8 cellular contexts compared by ENCODE assay signal in the genomic region with DNA sequence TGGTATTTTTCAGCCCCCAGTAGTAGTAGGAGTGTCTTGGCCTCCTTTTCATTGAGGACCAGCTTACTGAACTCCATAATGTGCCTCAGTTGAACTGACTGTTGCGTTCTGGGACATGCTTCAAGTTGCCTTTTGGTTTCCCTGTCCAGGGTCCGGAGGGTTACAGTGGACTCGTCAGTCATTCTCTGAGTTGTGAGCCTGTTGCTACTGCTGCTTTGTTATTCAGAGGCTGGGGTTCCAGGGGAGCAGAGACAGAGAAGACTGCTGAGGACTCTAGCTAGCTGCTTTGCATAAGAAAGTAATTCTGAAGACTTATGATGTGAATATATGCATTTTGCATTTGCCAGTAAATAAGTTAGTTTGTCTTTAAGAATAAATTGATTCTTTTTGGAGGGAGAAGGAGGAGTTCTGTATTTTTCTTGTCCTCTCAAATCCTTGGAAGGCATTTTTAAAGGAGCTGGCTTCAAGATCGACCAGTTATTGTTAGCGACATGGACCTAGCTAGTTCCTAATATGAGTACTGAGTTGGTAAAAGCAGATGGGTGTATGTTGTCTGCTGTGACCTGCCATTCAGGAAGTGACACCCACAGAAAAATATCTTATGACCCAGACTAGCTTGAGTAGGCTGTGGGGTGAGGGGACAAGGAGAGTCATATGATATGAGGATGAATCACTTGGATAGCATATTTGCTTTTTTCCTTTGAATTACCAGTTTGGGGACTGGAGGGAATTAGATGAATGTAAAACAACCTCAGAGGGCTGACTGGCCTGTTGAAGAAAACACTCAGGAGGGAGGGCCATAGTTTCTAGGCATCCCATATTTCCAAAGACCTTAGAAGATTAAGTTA. TPM values are rescaled to one million over a fixed set of nuclear protein-coding genes. Genes with fewer than 3 reads are reported as not detected.
DNase-seq lines count a peak whose midpoint lies in the region; ATAC-seq and TF ChIP-seq lines count a peak whose summit lies in the region.

No MANE protein-coding gene starts in this region.

- H2AFZ ChIP-seq in OCI-LY7 (ENCODE audit: low read length), result no peak overlapping the region

- no TSS peak for BruUV-seq in OCI-LY7 (replicated peaks; lab: Mats Ljungman, UMichigan)

- H4K20me1 ChIP-seq in OCI-LY7 (ENCODE audit: insufficient read depth, low read length), result no peaks in the 10 kb centered on the region

- H3K9me3 Mint-ChIP-seq in activated naive CD8-positive, alpha-beta T cell treated with anti-CD3 and anti-CD28 coated beads, Interleukin-2, amount 50 U/mL, for 24 hours, result no peaks in the 10 kb centered on the region

- H3K27ac ChIP-seq in right atrium auricular region (peak overlapping the region; percentile 49 to 52), OCI-LY7 (ENCODE audit: low read depth, low read length, poor library complexity, severe bottlenecking) (no peak overlapping the region)

- no peak for TF ChIP-seq CTCF in HFF-Myc (IDR thresholded peaks at IDR 0.05; ENCODE audit: low read depth, low read length, missing control alignments)
- no peak for TF ChIP-seq CTCF in right atrium auricular region (IDR thresholded peaks at IDR 0.05)
- TF ChIP-seq CTCF in OCI-LY7 (conservative IDR thresholded peaks at IDR 0.05; ENCODE audit: low read length), result no peak

- H3K4me3 Mint-ChIP-seq in activated naive CD8-positive, alpha-beta T cell treated with anti-CD3 and anti-CD28 coated beads, Interleukin-2, amount 50 U/mL, for 24 hours, result peak overlapping the region; percentile 5

- no peaks in the 10 kb centered on the region for H3K9me2 ChIP-seq in OCI-LY7 (ENCODE audit: insufficient read depth, low read length)

- no peak overlapping the region for H3K4me2 ChIP-seq in OCI-LY7 (ENCODE audit: low read length)

- H3K27me3 Mint-ChIP-seq in activated naive CD8-positive, alpha-beta T cell treated with anti-CD3 and anti-CD28 coated beads, Interleukin-2, amount 50 U/mL, for 24 hours, result no peaks in the 10 kb centered on the region

- H3K36me3 Mint-ChIP-seq in activated naive CD8-positive, alpha-beta T cell treated with anti-CD3 and anti-CD28 coated beads, Interleukin-2, amount 50 U/mL, for 24 hours (ENCODE audit: low read depth), result peaks cover 22% of the 10 kb centered on the region

- H3K27ac Mint-ChIP-seq in activated naive CD8-positive, alpha-beta T cell treated with anti-CD3 and anti-CD28 coated beads, Interleukin-2, amount 50 U/mL, for 24 hours, result peak overlapping the region; percentile 61

- no peak overlapping the region for H3K4me3 ChIP-seq in HFF-Myc (replicated peaks; ENCODE audit: low read depth, low read length)
- H3K4me3 ChIP-seq in right atrium auricular region, result no peak overlapping the region
- H3K4me3 ChIP-seq in OCI-LY7 (ENCODE audit: low read depth, low read length, poor library complexity, severe bottlenecking), result no peak overlapping the region

- peaks cover 0 to 21% of the 10 kb centered on the region in 2 donors for H3K4me1 ChIP-seq in right atrium auricular region
- no peaks in the 10 kb centered on the region for H3K4me1 ChIP-seq in OCI-LY7 (ENCODE audit: insufficient read depth, low read length, poor library complexity, severe bottlenecking)

- peaks cover 36% of the 10 kb centered on the region for H3K36me3 ChIP-seq in right atrium auricular region
- peaks cover 40% of the 10 kb centered on the region for H3K36me3 ChIP-seq in OCI-LY7 (ENCODE audit: insufficient read depth, low read length)

- intact Hi-C loops in OCI-LY7 (cut with micrococcal nuclease; ENCODE audit: unreplicated experiment), result no loop called here

- H3K27me3 ChIP-seq in right atrium auricular region, result no peaks in the 10 kb centered on the region

- no peaks in the 10 kb centered on the region for H3K79me2 ChIP-seq in OCI-LY7 (ENCODE audit: insufficient read depth, low read depth, low read length)

- H3K9me3 ChIP-seq in right atrium auricular region (no peaks in the 10 kb centered on the region), OCI-LY7 (ENCODE audit: low read length) (no peaks in the 10 kb centered on the region)

- H3K4me1 Mint-ChIP-seq in activated naive CD8-positive, alpha-beta T cell treated with anti-CD3 and anti-CD28 coated beads, Interleukin-2, amount 50 U/mL, for 24 hours, result peaks cover 19% of the 10 kb centered on the region

- CTCF ChIA-PET in OCI-LY7 (lab: Charles Lee; ENCODE audit: unreplicated experiment), result no interaction called here

- DNase-seq in HFF-Myc (ENCODE audit: extremely low read depth, low read depth) (peak; percentile 83), NCI-H226 (peak; percentile 62), right atrium auricular region (ENCODE audit: low spot score) (no peak), DMS 273 treated with DMSO at 0.1 percent for 48 hours (lab: John Stamatoyannopoulos, UW) (no peak), OCI-LY7 (ENCODE audit: low spot score) (no peak)
- peak; percentile 13 for DNase-seq in activated naive CD8-positive, alpha-beta T cell treated with anti-CD3 and anti-CD28 coated beads, Interleukin-2, amount 50 U/mL, for 24 hours
- peak; percentile 59 for DNase-seq in stimulated activated CD4-positive, alpha-beta T cell treated with anti-CD3 and anti-CD28 coated beads, Interleukin-1b, Interleukin-23, amount 100 ng/mL, for 48 hours

- ATAC-seq in GM18499 (IDR thresholded peaks at IDR 0.05; ENCODE audit: insufficient read depth, unreplicated experiment), result peak; percentile 89
- peak; percentile 99 for ATAC-seq in activated naive CD8-positive, alpha-beta T cell treated with anti-CD3 and anti-CD28 coated beads, Interleukin-2, amount 50 U/mL, for 24 hours

- POLR2A ChIA-PET in OCI-LY7 (lab: Charles Lee), result interaction anchor here (0.6 to 1.0 kb wide), 2 partner anchors 38 to 81 kb away, joined by 3 read pairs; partner anchors contain the start of gene AVPI1

RNA-seq across cellular contexts. Expression of gene PI4K2A, which starts 8.3 kb away (rescaled TPM):
- total RNA-seq in right atrium auricular region (10 to 100 TPM; 14.7 to 20.2 TPM), OCI-LY7 (2022) (11.9 and 12.7 TPM in 2 replicates)
- total RNA-seq in OCI-LY7 (2014; rRNA removed; shearing (Covaris generic)), result 8.0 and 9.2 TPM in 2 replicates

RNA-seq across cellular contexts. Expression of gene MORN4, which starts 15.5 kb away (rescaled TPM):
- 10 to 100 TPM; 15.6 to 27.0 TPM for total RNA-seq in right atrium auricular region
- 2.4 and 2.9 TPM in 2 replicates for total RNA-seq in OCI-LY7 (2014; rRNA removed; shearing (Covaris generic))
- total RNA-seq in OCI-LY7 (2022), result 5.4 TPM in 2 replicates

RNA-seq across cellular contexts. Expression of gene AVPI1, which starts 38.3 kb away (rescaled TPM):
- 10 to 100 TPM; 10.5 to 23.7 TPM for total RNA-seq in right atrium auricular region
- total RNA-seq in OCI-LY7 (2014; rRNA removed; shearing (Covaris generic)), result 2.8 and 4.6 TPM in 2 replicates
- 2.1 and 3.2 TPM in 2 replicates for total RNA-seq in OCI-LY7 (2022)

RNA-seq across cellular contexts. Expression of gene C10orf62, which starts 59.3 kb away (rescaled TPM):
- under 1 TPM; 0.35 to 0.67 TPM for total RNA-seq in right atrium auricular region
- not detected in 2 replicates for total RNA-seq in OCI-LY7 (2014; rRNA removed; shearing (Covaris generic))
- not detected in 2 replicates for total RNA-seq in OCI-LY7 (2022)

Comparison
In these comparisons a context has a peak if more than half of its experiments do, and no peak if none do; other contexts are left out.
1. DNase-seq: peak in HFF-Myc (single experiment), NCI-H226 (single experiment), activated naive CD8-positive, alpha-beta T cell treated with anti-CD3 and anti-CD28 coated beads, Interleukin-2, amount 50 U/mL, for 24 hours (single experiment) and stimulated activated CD4-positive, alpha-beta T cell treated with anti-CD3 and anti-CD28 coated beads, Interleukin-1b, Interleukin-23, amount 100 ng/mL, for 48 hours (single experiment); none in right atrium auricular region (single experiment), DMS 273 treated with DMSO at 0.1 percent for 48 hours (single experiment) and OCI-LY7 (single experiment).